ENCODE assay signal across 1 cellular context in the genomic region with DNA sequence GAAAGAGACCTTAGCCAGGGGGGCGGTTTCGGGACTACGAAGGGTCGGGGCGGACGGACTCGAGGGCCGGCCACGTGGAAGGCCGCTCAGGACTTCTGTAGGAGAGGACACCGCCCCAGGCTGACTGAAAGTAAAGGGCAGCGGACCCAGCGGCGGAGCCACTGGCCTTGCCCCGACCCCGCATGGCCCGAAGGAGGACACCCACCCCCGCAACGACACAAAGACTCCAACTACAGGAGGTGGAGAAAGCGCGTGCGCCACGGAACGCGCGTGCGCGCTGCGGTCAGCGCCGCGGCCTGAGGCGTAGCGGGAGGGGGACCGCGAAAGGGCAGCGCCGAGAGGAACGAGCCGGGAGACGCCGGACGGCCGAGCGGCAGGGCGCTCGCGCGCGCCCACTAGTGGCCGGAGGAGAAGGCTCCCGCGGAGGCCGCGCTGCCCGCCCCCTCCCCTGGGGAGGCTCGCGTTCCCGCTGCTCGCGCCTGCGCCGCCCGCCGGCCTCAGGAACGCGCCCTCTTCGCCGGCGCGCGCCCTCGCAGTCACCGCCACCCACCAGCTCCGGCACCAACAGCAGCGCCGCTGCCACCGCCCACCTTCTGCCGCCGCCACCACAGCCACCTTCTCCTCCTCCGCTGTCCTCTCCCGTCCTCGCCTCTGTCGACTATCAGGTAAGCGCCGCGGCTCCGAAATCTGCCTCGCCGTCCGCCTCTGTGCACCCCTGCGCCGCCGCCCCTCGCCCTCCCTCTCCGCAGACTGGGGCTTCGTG.
TF ChIP-seq lines count a peak whose summit lies in the region.

A gene (plus strand): TSS at position 533 of the 763 bp plus-strand sequence. CDS start 67,784 bp downstream, outside the sequence.

TF ChIP-seq in HCT116, 20 proteins besides CTCF, POLR2A, EP300 and RAD21 (continued from another document):
- TF ChIP-seq, protein P1, sequence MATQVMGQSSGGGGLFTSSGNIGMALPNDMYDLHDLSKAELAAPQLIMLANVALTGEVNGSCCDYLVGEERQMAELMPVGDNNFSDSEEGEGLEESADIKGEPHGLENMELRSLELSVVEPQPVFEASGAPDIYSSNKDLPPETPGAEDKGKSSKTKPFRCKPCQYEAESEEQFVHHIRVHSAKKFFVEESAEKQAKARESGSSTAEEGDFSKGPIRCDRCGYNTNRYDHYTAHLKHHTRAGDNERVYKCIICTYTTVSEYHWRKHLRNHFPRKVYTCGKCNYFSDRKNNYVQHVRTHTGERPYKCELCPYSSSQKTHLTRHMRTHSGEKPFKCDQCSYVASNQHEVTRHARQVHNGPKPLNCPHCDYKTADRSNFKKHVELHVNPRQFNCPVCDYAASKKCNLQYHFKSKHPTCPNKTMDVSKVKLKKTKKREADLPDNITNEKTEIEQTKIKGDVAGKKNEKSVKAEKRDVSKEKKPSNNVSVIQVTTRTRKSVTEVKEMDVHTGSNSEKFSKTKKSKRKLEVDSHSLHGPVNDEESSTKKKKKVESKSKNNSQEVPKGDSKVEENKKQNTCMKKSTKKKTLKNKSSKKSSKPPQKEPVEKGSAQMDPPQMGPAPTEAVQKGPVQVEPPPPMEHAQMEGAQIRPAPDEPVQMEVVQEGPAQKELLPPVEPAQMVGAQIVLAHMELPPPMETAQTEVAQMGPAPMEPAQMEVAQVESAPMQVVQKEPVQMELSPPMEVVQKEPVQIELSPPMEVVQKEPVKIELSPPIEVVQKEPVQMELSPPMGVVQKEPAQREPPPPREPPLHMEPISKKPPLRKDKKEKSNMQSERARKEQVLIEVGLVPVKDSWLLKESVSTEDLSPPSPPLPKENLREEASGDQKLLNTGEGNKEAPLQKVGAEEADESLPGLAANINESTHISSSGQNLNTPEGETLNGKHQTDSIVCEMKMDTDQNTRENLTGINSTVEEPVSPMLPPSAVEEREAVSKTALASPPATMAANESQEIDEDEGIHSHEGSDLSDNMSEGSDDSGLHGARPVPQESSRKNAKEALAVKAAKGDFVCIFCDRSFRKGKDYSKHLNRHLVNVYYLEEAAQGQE (IDR thresholded peaks at IDR 0.05; ENCODE audit: low read depth) = no peak
- TF ChIP-seq SRF (IDR thresholded peaks at IDR 0.05; ENCODE audit: low read depth) (no peak; the same call in 1 of the 2 replicates), ZFX (IDR thresholded peaks at IDR 0.05) (peak; percentile 62; the same call in 1 of the 2 replicates), POLR2AphosphoS5 (IDR thresholded peaks at IDR 0.05; ENCODE audit: low read depth, low read length) (peak; percentile 93), ZNF274 (IDR thresholded peaks at IDR 0.05; ENCODE audit: low read depth, low read length) (no peak), CEBPB (IDR thresholded peaks at IDR 0.05; ENCODE audit: low read depth) (no peak), JUND (IDR thresholded peaks at IDR 0.05) (no peak), YY1 (IDR thresholded peaks at IDR 0.05; ENCODE audit: extremely low read depth, insufficient replicate concordance, low read depth, low read length) (no peak)
- TF ChIP-seq, protein P2, sequence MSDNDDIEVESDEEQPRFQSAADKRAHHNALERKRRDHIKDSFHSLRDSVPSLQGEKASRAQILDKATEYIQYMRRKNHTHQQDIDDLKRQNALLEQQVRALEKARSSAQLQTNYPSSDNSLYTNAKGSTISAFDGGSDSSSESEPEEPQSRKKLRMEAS (IDR thresholded peaks at IDR 0.05) = peak; percentile 81
- TF ChIP-seq, protein P3, sequence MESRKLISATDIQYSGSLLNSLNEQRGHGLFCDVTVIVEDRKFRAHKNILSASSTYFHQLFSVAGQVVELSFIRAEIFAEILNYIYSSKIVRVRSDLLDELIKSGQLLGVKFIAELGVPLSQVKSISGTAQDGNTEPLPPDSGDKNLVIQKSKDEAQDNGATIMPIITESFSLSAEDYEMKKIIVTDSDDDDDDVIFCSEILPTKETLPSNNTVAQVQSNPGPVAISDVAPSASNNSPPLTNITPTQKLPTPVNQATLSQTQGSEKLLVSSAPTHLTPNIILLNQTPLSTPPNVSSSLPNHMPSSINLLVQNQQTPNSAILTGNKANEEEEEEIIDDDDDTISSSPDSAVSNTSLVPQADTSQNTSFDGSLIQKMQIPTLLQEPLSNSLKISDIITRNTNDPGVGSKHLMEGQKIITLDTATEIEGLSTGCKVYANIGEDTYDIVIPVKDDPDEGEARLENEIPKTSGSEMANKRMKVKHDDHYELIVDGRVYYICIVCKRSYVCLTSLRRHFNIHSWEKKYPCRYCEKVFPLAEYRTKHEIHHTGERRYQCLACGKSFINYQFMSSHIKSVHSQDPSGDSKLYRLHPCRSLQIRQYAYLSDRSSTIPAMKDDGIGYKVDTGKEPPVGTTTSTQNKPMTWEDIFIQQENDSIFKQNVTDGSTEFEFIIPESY (IDR thresholded peaks at IDR 0.05; ENCODE audit: extremely low read depth, insufficient replicate concordance, low read length) = no peak
